1 cellular context compared by ENCODE assay signal in genomic region chr10:78741541-78741940, GRCh38.
TF ChIP-seq lines count a peak whose summit lies in the region.

No MANE protein-coding gene starts in this region.

TF ChIP-seq in SK-N-SH, 30 proteins besides CTCF, POLR2A, EP300 and RAD21 (continued from another document):
- TF ChIP-seq PBX3 (IDR thresholded peaks at IDR 0.05) (no peak), GATA2 (CRISPR knock-in tag; IDR thresholded peaks at IDR 0.05) (no peak), ZBTB33 (IDR thresholded peaks at IDR 0.05; ENCODE audit: borderline replicate concordance, low read depth) (no peak), MAX (IDR thresholded peaks at IDR 0.05; ENCODE audit: low read depth) (no peak), REST (IDR thresholded peaks at IDR 0.05; ENCODE audit: low read depth, low read length) (no peak), MXI1 (IDR thresholded peaks at IDR 0.05; ENCODE audit: low read depth, low read length) (no peak)
